18 cellular contexts compared by ENCODE assay signal in genomic region chr4:8841678-8842268, GRCh38. TPM values are rescaled to one million over a fixed set of nuclear protein-coding genes. Genes with fewer than 3 reads are reported as not detected.
DNase-seq lines count a peak whose midpoint lies in the region; ATAC-seq, FAIRE-seq and TF ChIP-seq lines count a peak whose summit lies in the region.
"Had no signal": no experiment of that assay in that cellular context is flagged by ENCODE, and none has a peak within 500 bp of the region (broad histone marks: within the 10 kb centered on the region; RNA-seq: fewer than 3 reads in every experiment).

No MANE protein-coding gene starts in this region.

- no peak overlapping the region for H3K4ac ChIP-seq in H1 (replicated peaks; ENCODE audit: insufficient read length, low read depth, low read length)

- H4K20me1 ChIP-seq in astrocyte (ENCODE audit: insufficient read depth, low read length) (no peaks in the 10 kb centered on the region), H1 (replicated peaks in 1 of 2; ENCODE audit: control insufficient read depth in 1 of 2, insufficient read depth in 2 of 2, low read length in 2 of 2) (peaks cover 0 to 6% of the 10 kb centered on the region in 2 experiments)
- H4K20me1 ChIP-seq: BLaER1 treated with 17β-estradiol and CSF1 and Interleukin-3, amounts not matched to agents 10 nM and 100 nM had no signal

- H3K79me2 ChIP-seq in astrocyte (ENCODE audit: insufficient read depth, low read length) (no peaks in the 10 kb centered on the region), H1 (ENCODE audit: control insufficient read depth in 1 of 2, insufficient read depth in 2 of 2, low read length in 2 of 2) (no peaks in the 10 kb centered on the region)

- TF ChIP-seq EP300 in H1 (IDR thresholded peaks at IDR 0.05; ENCODE audit: borderline replicate concordance in 1 of 2, low read depth in 2 of 2, low read length in 2 of 2), result no peak

- H3K27me3 Mint-ChIP-seq in astrocyte (ENCODE audit: low read depth, unreplicated experiment), result peaks cover 46% of the 10 kb centered on the region
- H3K27me3 Mint-ChIP-seq in type B pancreatic cell, result peaks cover 39% of the 10 kb centered on the region

- H3K27ac ChIP-seq in heart left ventricle (no peak overlapping the region), astrocyte (ENCODE audit: low read depth, low read length) (no peak overlapping the region), H1 (ENCODE audit: low read depth, low read length) (no peak overlapping the region)
- H3K27ac ChIP-seq: BLaER1 treated with 17β-estradiol and CSF1 and Interleukin-3, amounts not matched to agents 10 nM and 100 nM; GM23248 had no signal

- no peak overlapping the region for H3K9ac ChIP-seq in astrocyte (ENCODE audit: low read length)
- no peak overlapping the region for H3K9ac ChIP-seq in H1 (replicated peaks in 1 of 4; ENCODE audit: extremely low read depth in 1 of 4, low read depth in 3 of 4, low read length in 3 of 4)
- H3K9ac ChIP-seq: BLaER1 treated with 17β-estradiol and CSF1 and Interleukin-3, amounts not matched to agents 10 nM and 100 nM; GM23248 had no signal

- H3K36me3 Mint-ChIP-seq in astrocyte (ENCODE audit: low read depth, unreplicated experiment), result no peaks in the 10 kb centered on the region
- peaks cover 4% of the 10 kb centered on the region for H3K36me3 Mint-ChIP-seq in type B pancreatic cell
- H3K36me3 Mint-ChIP-seq in stimulated activated effector memory CD8-positive, alpha-beta T cell treated with anti-CD3 and anti-CD28 coated beads, Interleukin-12 subunit alpha, Interleukin-12 subunit beta, amount 100 ng/mL, for 72 hours, result no peaks in the 10 kb centered on the region

- no peak overlapping the region for H3K18ac ChIP-seq in H1 (ENCODE audit: extremely low read depth, low read length)

- H2BK12ac ChIP-seq in H1 (ENCODE audit: low read depth, low read length), result no peak overlapping the region

- H3K9me3 Mint-ChIP-seq in astrocyte (ENCODE audit: unreplicated experiment), result peaks cover 11% of the 10 kb centered on the region
- no peaks in the 10 kb centered on the region for H3K9me3 Mint-ChIP-seq in type B pancreatic cell
- peaks cover 5% of the 10 kb centered on the region for H3K9me3 Mint-ChIP-seq in stimulated activated effector memory CD8-positive, alpha-beta T cell treated with anti-CD3 and anti-CD28 coated beads, Interleukin-12 subunit alpha, Interleukin-12 subunit beta, amount 100 ng/mL, for 72 hours

- no peak overlapping the region for H4K8ac ChIP-seq in H1 (ENCODE audit: extremely low read depth, insufficient read depth, low read length)

- intact Hi-C loops in Right ventricle myocardium inferior (cut with DNase I), result no loop called here
- intact Hi-C loops in heart left ventricle (cut with DNase I), result no loop called here

- no peak overlapping the region; the same call in 1 of the 2 replicates for H2BK5ac ChIP-seq in H1 (ENCODE audit: low read depth, low read length)

- H3K4me1 Mint-ChIP-seq in astrocyte (ENCODE audit: low read depth, unreplicated experiment), result no peaks in the 10 kb centered on the region
- H3K4me1 Mint-ChIP-seq in type B pancreatic cell (ENCODE audit: unreplicated experiment), result peaks cover 10% of the 10 kb centered on the region
- no peaks in the 10 kb centered on the region for H3K4me1 Mint-ChIP-seq in stimulated activated effector memory CD8-positive, alpha-beta T cell treated with anti-CD3 and anti-CD28 coated beads, Interleukin-12 subunit alpha, Interleukin-12 subunit beta, amount 100 ng/mL, for 72 hours

- H3K56ac ChIP-seq in H1 (replicated peaks; ENCODE audit: insufficient read length, low read depth, low read length), result peak overlapping the region; percentile 97

- H3K9me3 ChIP-seq in heart left ventricle, result peaks cover 0 to 13% (median 1%) of the 10 kb centered on the region in 12 donors
- peaks cover 18% of the 10 kb centered on the region for H3K9me3 ChIP-seq in astrocyte (ENCODE audit: insufficient read depth, low read depth, low read length)
- peaks cover 2 to 5% of the 10 kb centered on the region in 2 experiments; a peak in 1 of 4 replicates for H3K9me3 ChIP-seq in H1 (ENCODE audit: insufficient read depth in 2 of 2, low read depth in 1 of 2, low read length in 1 of 2)

- no peak overlapping the region for H4K5ac ChIP-seq in H1 (ENCODE audit: insufficient read length, low read depth, low read length)

- H4K91ac ChIP-seq in H1 (replicated peaks; ENCODE audit: insufficient read length, low read length), result no peak overlapping the region

- no peak for TF ChIP-seq RAD21 in H1 (IDR thresholded peaks at IDR 0.05 in 1 of 2, conservative IDR thresholded peaks at IDR 0.05 in 1 of 2; ENCODE audit: low read depth in 2 of 2, low read length in 2 of 2)

- no peak overlapping the region for H3K27ac Mint-ChIP-seq in astrocyte (ENCODE audit: unreplicated experiment)
- H3K27ac Mint-ChIP-seq in type B pancreatic cell, result no peak overlapping the region
- no peak overlapping the region for H3K27ac Mint-ChIP-seq in stimulated activated effector memory CD8-positive, alpha-beta T cell treated with anti-CD3 and anti-CD28 coated beads, Interleukin-12 subunit alpha, Interleukin-12 subunit beta, amount 100 ng/mL, for 72 hours
- H3K27ac Mint-ChIP-seq: CD4-positive, alpha-beta T cell had no signal

- TF ChIP-seq POLR2A in heart left ventricle (IDR thresholded peaks at IDR 0.05) (no peak), H1 (IDR thresholded peaks at IDR 0.05; ENCODE audit: control extremely low read depth in 1 of 2, low read depth in 2 of 2, low read length in 2 of 2) (no peak)

- DNase-seq in Right ventricle myocardium inferior (ENCODE audit: missing footprints) (peak; percentile 47), heart left ventricle (no peak), astrocyte (ENCODE audit: low read depth) (no peak), H1 (ENCODE audit: low read depth in 1 of 2, low spot score in 2 of 2) (peak in 1 of 2 experiments; percentile 6), type B pancreatic cell (ENCODE audit: extremely low spot score, unreplicated experiment) (peak; percentile 39), NCI-H446 treated with DMSO at 0.1 percent for 48 hours (lab: John Stamatoyannopoulos, UW) (no peak), T-helper 9 cell (no peak)
- no peak for DNase-seq in stimulated activated effector memory CD8-positive, alpha-beta T cell treated with anti-CD3 and anti-CD28 coated beads, Interleukin-12 subunit alpha, Interleukin-12 subunit beta, amount 100 ng/mL, for 72 hours (ENCODE audit: low spot score in 2 of 2)
- DNase-seq: 8988T; AML-193; Calu3; CD4-positive, alpha-beta T cell; DMS 273 treated with DMSO at 0.1 percent for 48 hours; GM23248; H7 had no signal

- no peak overlapping the region for H3K23ac ChIP-seq in H1 (ENCODE audit: insufficient read length)

- ATAC-seq in Right ventricle myocardium inferior (no peak), heart left ventricle (no peak)
- ATAC-seq in stimulated activated effector memory CD8-positive, alpha-beta T cell treated with anti-CD3 and anti-CD28 coated beads, Interleukin-12 subunit alpha, Interleukin-12 subunit beta, amount 100 ng/mL, for 72 hours, result no peak

- no peak overlapping the region for H2BK120ac ChIP-seq in H1 (replicated peaks; ENCODE audit: low read depth, low read length)

- H3K4me1 ChIP-seq in heart left ventricle, result no peaks in the 10 kb centered on the region
- H3K4me1 ChIP-seq in astrocyte (ENCODE audit: insufficient read depth, low read length), result no peaks in the 10 kb centered on the region
- H3K4me1 ChIP-seq in H1 (replicated peaks in 1 of 4; ENCODE audit: control insufficient read depth in 3 of 4, insufficient read depth in 4 of 4, low read length in 3 of 4), result peaks cover 0 to 5% (median 3%) of the 10 kb centered on the region in 4 experiments; a peak in 4 of 7 replicates

- no peak overlapping the region for H3K14ac ChIP-seq in H1 (ENCODE audit: insufficient read length)

- H2AFZ ChIP-seq in astrocyte (ENCODE audit: low read depth, low read length), result no peak overlapping the region
- no peak overlapping the region for H2AFZ ChIP-seq in H1 (ENCODE audit: low read length)
- H2AFZ ChIP-seq: GM23248 had no signal

- WGBS in heart left ventricle, 4 donors, result 92 to 97% (median 94%) methylated on average over 3 of the region's 3 CpGs
- WGBS in H1 (ENCODE audit: extremely low coverage in 1 of 2, insufficient coverage in 1 of 2, insufficient read length in 1 of 2, insufficient replicate concordance in 2 of 2, low coverage in 1 of 2, low lambda C conversion rate in 2 of 2, missing lambda C conversion rate in 1 of 2), 2 experiments, result 95% methylated on average over 3 of the region's 3 CpGs; no CpG with 5 or more reads in 1 of the 2 experiments

- H3K4me3 Mint-ChIP-seq in astrocyte (ENCODE audit: unreplicated experiment) (no peak overlapping the region), type B pancreatic cell (no peak overlapping the region)
- no peak overlapping the region for H3K4me3 Mint-ChIP-seq in stimulated activated effector memory CD8-positive, alpha-beta T cell treated with anti-CD3 and anti-CD28 coated beads, Interleukin-12 subunit alpha, Interleukin-12 subunit beta, amount 100 ng/mL, for 72 hours
- H3K4me3 Mint-ChIP-seq: CD4-positive, alpha-beta T cell had no signal

- no peak overlapping the region for H2BK20ac ChIP-seq in H1 (ENCODE audit: low read length)

- H3K27me3 ChIP-seq in heart left ventricle, result peaks cover 0 to 49% (median 9%) of the 10 kb centered on the region in 9 donors
- no peaks in the 10 kb centered on the region for H3K27me3 ChIP-seq in astrocyte (ENCODE audit: insufficient read depth, low read length)
- H3K27me3 ChIP-seq in H1 (replicated peaks in 1 of 4; ENCODE audit: control insufficient read depth in 3 of 4, extremely low read depth in 1 of 4, insufficient read depth in 3 of 4, low read length in 3 of 4), result no peaks in the 10 kb centered on the region
- H3K27me3 ChIP-seq: BLaER1 treated with 17β-estradiol and CSF1 and Interleukin-3, amounts not matched to agents 10 nM and 100 nM had no signal

- FAIRE-seq in astrocyte (lab: Jason Lieb, UNC) (peak; percentile 63), H1 (lab: Jason Lieb, UNC) (no peak)
- FAIRE-seq: GM18507 had no signal

- H3K4me2 ChIP-seq in astrocyte (ENCODE audit: low read length) (no peak overlapping the region), H1 (ENCODE audit: insufficient read depth in 1 of 2, low read depth in 2 of 2, low read length in 2 of 2) (no peak overlapping the region)
- H3K4me2 ChIP-seq: BLaER1 treated with 17β-estradiol and CSF1 and Interleukin-3, amounts not matched to agents 10 nM and 100 nM had no signal

- H3K79me1 ChIP-seq in H1 (ENCODE audit: low read depth, low read length), result no peaks in the 10 kb centered on the region

- H3K4me3 ChIP-seq in heart left ventricle, result no peak overlapping the region
- no peak overlapping the region for H3K4me3 ChIP-seq in astrocyte (ENCODE audit: insufficient read depth, low read depth, low read length)
- no peak overlapping the region for H3K4me3 ChIP-seq in H1 (ENCODE audit: extremely low read depth in 1 of 4, insufficient read depth in 2 of 4, low read depth in 3 of 4, low read length in 4 of 4)
- H3K4me3 ChIP-seq: BLaER1 treated with 17β-estradiol and CSF1 and Interleukin-3, amounts not matched to agents 10 nM and 100 nM; GM23248 had no signal

- peak overlapping the region; percentile 32; the same call in 1 of the 2 replicates for H2AK5ac ChIP-seq in H1 (ENCODE audit: low read depth, low read length)

- CTCF ChIA-PET in H1 (lab: Charles Lee; ENCODE audit: partially characterized antibody), result no interaction called here

- no peak overlapping the region for H2BK15ac ChIP-seq in H1 (ENCODE audit: low read length)

- H3K36me3 ChIP-seq in heart left ventricle, result no peaks in the 10 kb centered on the region
- H3K36me3 ChIP-seq in astrocyte (ENCODE audit: insufficient read depth, low read length), result no peaks in the 10 kb centered on the region
- H3K36me3 ChIP-seq in H1 (ENCODE audit: control insufficient read depth in 2 of 4, insufficient read depth in 4 of 4, low read length in 3 of 4), result no peaks in the 10 kb centered on the region
- H3K36me3 ChIP-seq: BLaER1 treated with 17β-estradiol and CSF1 and Interleukin-3, amounts not matched to agents 10 nM and 100 nM had no signal

- peaks cover 11% of the 10 kb centered on the region; the same call in 1 of the 2 replicates for H3K23me2 ChIP-seq in H1 (ENCODE audit: low read depth, low read length)

- TF ChIP-seq CTCF in heart left ventricle (IDR thresholded peaks at IDR 0.05) (no peak), astrocyte (IDR thresholded peaks at IDR 0.05; ENCODE audit: insufficient read depth, low read depth, low read length) (no peak), H1 (IDR thresholded peaks at IDR 0.05; ENCODE audit: control extremely low read depth in 1 of 3, insufficient read depth in 1 of 3, low read depth in 1 of 3, low read length in 3 of 3) (no peak), type B pancreatic cell (conservative IDR thresholded peaks at IDR 0.05) (no peak)

- POLR2A ChIA-PET in H1 (lab: Charles Lee; ENCODE audit: partially characterized antibody), result no interaction called here

RNA-seq across cellular contexts. Expression of gene HMX1, which starts 29.9 kb away (rescaled TPM):
- total RNA-seq in Right ventricle myocardium inferior (not detected), heart left ventricle (under 1 TPM in 1 of 9 donors, not detected in 8; 0.25 TPM), astrocyte (0.25 TPM in 1 of 2 replicates, not detected in the other), type B pancreatic cell (ENCODE audit: low replicate concordance) (3.2 and 3.4 TPM in 2 replicates)
- polyA plus RNA-seq in heart left ventricle (not detected), H1 (2011; rRNA removed) (0.08 TPM in 1 of 2 replicates, not detected in the other)
- 0.26 and 0.34 TPM in 2 replicates for total RNA-seq in H1 (2021; fragmentation: NEBNext Ultra II Directional; extraction: Animal tissue kit (Norgen Biotek cat#: 25700))
- polyA plus RNA-seq in H1 (2011; cell fraction: cytosol; rRNA removed), result 0.10 TPM
- polyA plus RNA-seq in H1 (2011; cell fraction: nucleus; rRNA removed), result 0.07 TPM
- polyA plus RNA-seq in H1 (2012, experiment 1 of 2), result not detected in 4 replicates
- polyA plus RNA-seq in H1 (2012, experiment 2 of 2), result not detected
- polyA plus RNA-seq in H1 (2013, experiment 1 of 2), result 0.18 TPM
- polyA plus RNA-seq in H1 (2013, experiment 2 of 2), result 0.06 TPM
- polyA minus RNA-seq in H1 (2011; rRNA and poly(A)+ RNA removed), result not detected in 2 replicates
- not detected for polyA minus RNA-seq in H1 (2011; cell fraction: cytosol; rRNA and poly(A)+ RNA removed)
- not detected for polyA minus RNA-seq in H1 (2011; cell fraction: nucleus; rRNA and poly(A)+ RNA removed)
- total RNA-seq: Calu3; CD4-positive, alpha-beta T cell; GM23248; HT1080 had no signal
- polyA plus RNA-seq: GM23248 had no signal

Comparison
In these comparisons a context has a peak if more than half of its experiments do, and no peak if none do; other contexts are left out.
1. DNase-seq: peak in Right ventricle myocardium inferior (single experiment) and type B pancreatic cell (single experiment); none in heart left ventricle (0 of 5), astrocyte (single experiment), NCI-H446 treated with DMSO at 0.1 percent for 48 hours (single experiment), stimulated activated effector memory CD8-positive, alpha-beta T cell treated with anti-CD3 and anti-CD28 coated beads, Interleukin-12 subunit alpha, Interleukin-12 subunit beta, amount 100 ng/mL, for 72 hours (0 of 2) and T-helper 9 cell (single experiment).